ENCODE assay signal across 24 cellular contexts in the genomic region with DNA sequence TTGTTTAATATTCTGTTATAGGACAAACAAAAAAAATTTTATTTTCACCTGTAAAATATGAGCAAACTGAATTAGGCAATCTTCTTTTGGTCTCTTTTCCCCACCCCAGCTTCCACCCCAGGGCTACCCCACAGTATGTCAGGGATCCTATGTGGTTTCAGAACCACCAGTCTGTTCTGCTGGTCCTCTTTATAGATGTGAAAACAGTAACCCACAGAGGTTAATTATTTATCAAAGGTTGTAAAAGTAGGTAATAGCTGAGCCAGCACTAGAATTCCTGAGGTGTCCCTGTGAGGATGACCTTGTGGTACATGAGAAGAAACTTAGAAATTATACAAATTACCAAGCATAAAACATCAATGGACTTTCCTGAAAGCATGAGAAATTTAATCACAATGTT.
"Had no signal": no experiment of that assay in that cellular context is flagged by ENCODE, and none has a peak within 500 bp of the region (broad histone marks: within the 10 kb centered on the region; RNA-seq: fewer than 3 reads in every experiment).

No MANE protein-coding gene starts in this region.

- H3K27me3 Mint-ChIP-seq: activated B cell treated with CpG ODN at 0.5 μM for 24 hours; activated CD4-positive, alpha-beta memory T cell treated with anti-CD3 and anti-CD28 coated beads for 36 hours; activated CD4-positive, alpha-beta T cell treated with anti-CD3 and anti-CD28 coated beads, Interleukin-2, amount 10 ng/mL, durations not matched to agents 7 days and 5 days; activated naive CD4-positive, alpha-beta T cell treated with anti-CD3 and anti-CD28 coated beads, Interleukin-2, amount 10 ng/mL, durations not matched to agents 7 days and 5 days; activated naive CD8-positive, alpha-beta T cell treated with anti-CD3 and anti-CD28 coated beads for 36 hours; T-helper 17 cell had no signal

- H3K4me3 Mint-ChIP-seq: activated B cell treated with CpG ODN at 0.5 μM for 24 hours; activated CD4-positive, alpha-beta memory T cell treated with anti-CD3 and anti-CD28 coated beads for 36 hours; activated CD4-positive, alpha-beta T cell treated with anti-CD3 and anti-CD28 coated beads, Interleukin-2, amount 10 ng/mL, durations not matched to agents 7 days and 5 days; activated naive CD4-positive, alpha-beta T cell treated with anti-CD3 and anti-CD28 coated beads, Interleukin-2, amount 10 ng/mL, durations not matched to agents 7 days and 5 days; activated naive CD8-positive, alpha-beta T cell treated with anti-CD3 and anti-CD28 coated beads for 36 hours; T-helper 17 cell had no signal

- ATAC-seq: T-helper 17 cell had no signal

- H3K27ac Mint-ChIP-seq: activated B cell treated with CpG ODN at 0.5 μM for 24 hours; activated CD4-positive, alpha-beta memory T cell treated with anti-CD3 and anti-CD28 coated beads for 36 hours; activated CD4-positive, alpha-beta T cell treated with anti-CD3 and anti-CD28 coated beads, Interleukin-2, amount 10 ng/mL, durations not matched to agents 7 days and 5 days; activated naive CD4-positive, alpha-beta T cell treated with anti-CD3 and anti-CD28 coated beads, Interleukin-2, amount 10 ng/mL, durations not matched to agents 7 days and 5 days; activated naive CD8-positive, alpha-beta T cell treated with anti-CD3 and anti-CD28 coated beads for 36 hours; activated T-helper 2 cell treated with anti-CD3 and anti-CD28 coated beads, Interferon-gamma antibody, Interleukin-2, Interleukin-4, amounts not matched to agents 10 μg/mL and 5 μg/mL and 100 μg/mL, durations not matched to agents 14 hours and 24 hours and 36 hours; T-helper 17 cell had no signal

- H3K36me3 Mint-ChIP-seq: activated CD4-positive, alpha-beta memory T cell treated with anti-CD3 and anti-CD28 coated beads for 36 hours; activated naive CD4-positive, alpha-beta T cell treated with anti-CD3 and anti-CD28 coated beads, Interleukin-2, amount 10 ng/mL, durations not matched to agents 7 days and 5 days; activated naive CD8-positive, alpha-beta T cell treated with anti-CD3 and anti-CD28 coated beads for 36 hours had no signal

- H3K4me1 Mint-ChIP-seq: activated B cell treated with CpG ODN at 0.5 μM for 24 hours; activated CD4-positive, alpha-beta T cell treated with anti-CD3 and anti-CD28 coated beads, Interleukin-2, amount 10 ng/mL, durations not matched to agents 7 days and 5 days; activated naive CD4-positive, alpha-beta T cell treated with anti-CD3 and anti-CD28 coated beads, Interleukin-2, amount 10 ng/mL, durations not matched to agents 7 days and 5 days; activated naive CD8-positive, alpha-beta T cell treated with anti-CD3 and anti-CD28 coated beads for 36 hours; T-helper 17 cell had no signal

- DNase-seq: activated B cell treated with CpG ODN at 0.5 μM for 24 hours; activated CD4-positive, alpha-beta memory T cell treated with anti-CD3 and anti-CD28 coated beads for 36 hours; activated CD4-positive, alpha-beta T cell treated with anti-CD3 and anti-CD28 coated beads for 1 hour; activated CD4-positive, alpha-beta T cell treated with anti-CD3 and anti-CD28 coated beads, Interleukin-2, amount 10 ng/mL, durations not matched to agents 7 days and 5 days; activated CD8-positive, alpha-beta memory T cell treated with anti-CD3 and anti-CD28 coated beads for 24 hours; activated gamma-delta T cell treated with Interleukin-2 at 50 U/mL for 16 hours; activated naive CD4-positive, alpha-beta T cell treated with anti-CD3 and anti-CD28 coated beads, Interleukin-2, amount 10 ng/mL, durations not matched to agents 7 days and 5 days; activated naive CD8-positive, alpha-beta T cell treated with anti-CD3 and anti-CD28 coated beads for 36 hours; activated T-cell treated with anti-CD3 and anti-CD28 coated beads, Interleukin-2, amount 50 U/mL, for 48 hours; cerebellar nuclear complex; Kasumi-1; KBM-7; NCI-H1105 treated with DMSO at 0.1 percent for 48 hours; NCI-H1436 treated with DMSO at 0.1 percent for 48 hours; NCI-H1930; NCI-H2171; NCI-H226; NCI-H526 treated with DMSO at 0.1 percent for 48 hours; NCI-H82; NK-92 treated with Interleukin-12 subunit alpha and Interleukin-12 subunit beta, amount 100 ng/mL, for 24 hours; SHP77 treated with DMSO at 0.1 percent for 48 hours; T-helper 17 cell; T-helper 9 cell had no signal

- H3K9me3 Mint-ChIP-seq: activated B cell treated with CpG ODN at 0.5 μM for 24 hours; activated CD4-positive, alpha-beta T cell treated with anti-CD3 and anti-CD28 coated beads, Interleukin-2, amount 10 ng/mL, durations not matched to agents 7 days and 5 days had no signal
